Comparison of ENCODE assay signal across 1 cellular context in the genomic region with DNA sequence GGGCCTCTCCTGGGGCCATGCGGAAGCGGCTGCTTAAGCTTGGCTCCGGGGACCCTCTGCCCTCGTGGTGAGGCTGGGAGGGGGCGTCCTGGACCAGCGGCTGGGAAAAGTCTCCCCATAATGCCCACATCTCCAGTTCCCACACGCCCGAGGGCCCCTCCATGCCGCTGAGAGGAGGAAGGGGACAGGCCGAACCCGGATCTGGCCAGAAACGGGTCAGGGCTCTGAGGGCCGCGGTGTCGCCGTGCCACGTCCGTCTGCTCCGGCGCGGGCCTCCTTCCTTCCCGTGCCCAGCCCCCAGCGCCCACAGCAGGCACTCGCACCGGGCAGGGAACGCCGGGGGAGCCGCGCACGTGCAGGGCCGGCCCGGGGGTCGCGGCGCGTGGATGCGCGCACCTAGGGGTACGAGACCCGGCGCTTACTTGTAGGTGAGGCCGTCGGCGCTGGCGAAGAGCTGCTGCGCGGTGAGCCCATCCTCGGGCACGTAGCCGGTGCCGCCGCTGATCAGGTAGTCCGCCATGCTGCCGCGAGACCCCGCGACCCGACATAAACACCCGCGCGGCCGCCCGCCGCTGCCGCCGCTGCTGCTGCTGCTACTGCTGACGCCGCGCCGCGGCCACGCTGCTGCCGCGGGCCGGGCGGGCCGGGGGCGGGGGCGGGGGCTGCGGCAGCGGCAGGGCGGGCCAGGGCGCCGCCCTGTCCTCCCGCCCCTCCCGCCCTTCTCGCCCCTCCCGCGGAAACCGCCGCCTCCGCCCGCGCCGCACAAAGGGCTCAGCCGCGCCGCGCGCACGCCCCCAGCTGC.
TF ChIP-seq lines count a peak whose summit lies in the region.

No MANE protein-coding gene starts in this region.

TF ChIP-seq in K562, 482 proteins besides CTCF, POLR2A, EP300 and RAD21 (continued from another document):
- TF ChIP-seq ZBTB11 (CRISPR knock-in tag; IDR thresholded peaks at IDR 0.05) (peak in 2 of 3 experiments; percentile 51 to 64; a peak in 1 of 6 replicates), CBX5 (IDR thresholded peaks at IDR 0.05; ENCODE audit: borderline replicate concordance, low read depth) (no peak), MBD2 (IDR thresholded peaks at IDR 0.05; ENCODE audit: borderline replicate concordance, low read depth) (peak; percentile 1; the same call in 1 of the 2 replicates), RBFOX2 (IDR thresholded peaks at IDR 0.05; ENCODE audit: low read depth, low read length) (peak; percentile 84), NR2C1 (IDR thresholded peaks at IDR 0.05) (no peak), NR2C1 (tag; IDR thresholded peaks at IDR 0.05) (no peak), ZNF431 (CRISPR knock-in tag; IDR thresholded peaks at IDR 0.05) (peak; percentile 82), NRF1 (conservative IDR thresholded peaks at IDR 0.05 in 1 of 2, IDR thresholded peaks at IDR 0.05 in 1 of 2) (peak in 1 of 2 experiments; percentile 35; a peak in 2 of 4 replicates), PTTG1 (tag; IDR thresholded peaks at IDR 0.05; ENCODE audit: low read depth) (no peak), FOXP4 (CRISPR knock-in tag; IDR thresholded peaks at IDR 0.05; ENCODE audit: borderline replicate concordance) (0 out of 2 replicates have a peak, but pooled peaks have one; percentile 79), TEAD2 (tag; IDR thresholded peaks at IDR 0.05) (no peak)
- TF ChIP-seq, protein P1, sequence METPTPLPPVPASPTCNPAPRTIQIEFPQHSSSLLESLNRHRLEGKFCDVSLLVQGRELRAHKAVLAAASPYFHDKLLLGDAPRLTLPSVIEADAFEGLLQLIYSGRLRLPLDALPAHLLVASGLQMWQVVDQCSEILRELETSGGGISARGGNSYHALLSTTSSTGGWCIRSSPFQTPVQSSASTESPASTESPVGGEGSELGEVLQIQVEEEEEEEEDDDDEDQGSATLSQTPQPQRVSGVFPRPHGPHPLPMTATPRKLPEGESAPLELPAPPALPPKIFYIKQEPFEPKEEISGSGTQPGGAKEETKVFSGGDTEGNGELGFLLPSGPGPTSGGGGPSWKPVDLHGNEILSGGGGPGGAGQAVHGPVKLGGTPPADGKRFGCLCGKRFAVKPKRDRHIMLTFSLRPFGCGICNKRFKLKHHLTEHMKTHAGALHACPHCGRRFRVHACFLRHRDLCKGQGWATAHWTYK (CRISPR knock-in tag; IDR thresholded peaks at IDR 0.05), result 0 out of 2 replicates have a peak, but pooled peaks have one; percentile 30
